ENCODE assay signal across 25 cellular contexts in genomic region chr11:3953327-3953726, GRCh38.
A peak's percentile ranks its signal among the peaks of the same experiment; 100 is the strongest.
DNase-seq lines count a peak whose midpoint lies in the region; ATAC-seq and TF ChIP-seq lines count a peak whose summit lies in the region.
"Had no signal": no experiment of that assay in that cellular context is flagged by ENCODE, and none has a peak within 500 bp of the region (broad histone marks: within the 10 kb centered on the region; RNA-seq: fewer than 3 reads in every experiment).

No MANE protein-coding gene starts in this region.

- no peaks in the 10 kb centered on the region for H4K20me1 ChIP-seq in SK-N-SH (ENCODE audit: insufficient read depth)

- H3K4me1 ChIP-seq in left lung, result peaks cover 0 to 43% of the 10 kb centered on the region in 2 donors
- H3K4me1 ChIP-seq in SK-N-SH (ENCODE audit: control insufficient read depth in 1 of 2, insufficient read depth in 2 of 2, low read depth in 1 of 2, low read length in 1 of 2), result peaks cover 0 to 9% of the 10 kb centered on the region in 2 experiments; a peak in 2 of 4 replicates
- H3K4me1 ChIP-seq: SJCRH30 had no signal

- peaks cover 3% of the 10 kb centered on the region for H3F3A ChIP-seq in SK-N-SH (replicated peaks; ENCODE audit: insufficient read depth)

- peaks cover 96% of the 10 kb centered on the region for H3K4me1 Mint-ChIP-seq in stimulated activated naive CD8-positive, alpha-beta T cell treated with anti-CD3 and anti-CD28 coated beads, Interleukin-15, Interleukin-2, amounts not matched to agents 100 ng/mL and 50 ng/mL, for 24 hours (ENCODE audit: low read depth)
- peaks cover 90% of the 10 kb centered on the region for H3K4me1 Mint-ChIP-seq in activated CD4-positive, alpha-beta memory T cell treated with anti-CD3 and anti-CD28 coated beads for 36 hours (ENCODE audit: low read depth)
- peaks cover 72 to 84% of the 10 kb centered on the region in 2 donors for H3K4me1 Mint-ChIP-seq in effector memory CD8-positive, alpha-beta T cell (ENCODE audit: low read depth in 2 of 2)

- H3K79me2 ChIP-seq in SK-N-SH (ENCODE audit: insufficient read depth), result no peaks in the 10 kb centered on the region

- CTCF ChIA-PET in activated CD4-positive, alpha-beta memory T cell treated with anti-CD3 and anti-CD28 coated beads for 36 hours (lab: Charles Lee), result interaction anchor here (2.1 kb wide), 1 partner anchor 98 kb away, joined by 7 read pairs; the partner anchor contains the start of gene STIM1
- CTCF ChIA-PET in SK-N-SH (lab: Yijun Ruan, JAX), result interaction anchor here (1.6 kb wide), 1 partner anchor 120 kb away, joined by 5 read pairs; no protein-coding TSS in a partner anchor

- DNase-seq in stimulated activated naive CD8-positive, alpha-beta T cell treated with anti-CD3 and anti-CD28 coated beads, Interleukin-15, Interleukin-2, amounts not matched to agents 100 U/mL and 50 U/mL, for 24 hours, result no peak
- DNase-seq in activated CD4-positive, alpha-beta memory T cell treated with anti-CD3 and anti-CD28 coated beads for 36 hours, result no peak
- no peak for DNase-seq in effector memory CD8-positive, alpha-beta T cell
- DNase-seq in left lung (no peak), NCI-H345 treated with DMSO at 0.1 percent for 48 hours (lab: John Stamatoyannopoulos, UW; ENCODE audit: unreplicated experiment) (no peak), SK-N-SH (no peak)
- DNase-seq: activated B cell treated with CpG ODN at 0.5 μM for 24 hours; activated gamma-delta T cell treated with Interleukin-2 at 50 U/mL for 16 hours; dorsolateral prefrontal cortex; foreskin keratinocyte; GF-D8; IMR-90; left ventricle myocardium inferior; MG63; NCI-H1417 treated with DMSO at 0.1 percent for 48 hours; NK-92 treated with Interleukin-12 subunit alpha and Interleukin-12 subunit beta, amount 100 ng/mL, for 24 hours; Peyer's patch; right lobe of liver; SJCRH30; stimulated activated CD8-positive, alpha-beta memory T cell treated with anti-CD3 and anti-CD28 coated beads, Interleukin-4, amount 100 ng/mL, for 48 hours; substantia nigra had no signal

- no peaks in the 10 kb centered on the region for H3K9me3 Mint-ChIP-seq in stimulated activated naive CD8-positive, alpha-beta T cell treated with anti-CD3 and anti-CD28 coated beads, Interleukin-15, Interleukin-2, amounts not matched to agents 100 ng/mL and 50 ng/mL, for 24 hours
- no peaks in the 10 kb centered on the region for H3K9me3 Mint-ChIP-seq in activated CD4-positive, alpha-beta memory T cell treated with anti-CD3 and anti-CD28 coated beads for 36 hours
- H3K9me3 Mint-ChIP-seq in effector memory CD8-positive, alpha-beta T cell, result no peaks in the 10 kb centered on the region
- H3K9me3 Mint-ChIP-seq: activated B cell treated with CpG ODN at 0.5 μM for 24 hours, CD14-positive monocyte had no signal

- ATAC-seq in stimulated activated naive CD8-positive, alpha-beta T cell treated with anti-CD3 and anti-CD28 coated beads, Interleukin-15, Interleukin-2, amounts not matched to agents 100 U/mL and 50 U/mL, for 24 hours, result no peak
- no peak for ATAC-seq in effector memory CD8-positive, alpha-beta T cell (replicated peaks)
- ATAC-seq in left lung, result no peak
- ATAC-seq: foreskin keratinocyte had no signal

- H3K27me3 ChIP-seq in left lung (no peaks in the 10 kb centered on the region), SK-N-SH (ENCODE audit: insufficient read depth) (no peaks in the 10 kb centered on the region)
- H3K27me3 ChIP-seq: foreskin keratinocyte, MG63, Peyer's patch, right lobe of liver, SJCRH30 had no signal

- no peaks in the 10 kb centered on the region for H3K9me3 ChIP-seq in left lung
- no peaks in the 10 kb centered on the region for H3K9me3 ChIP-seq in SK-N-SH
- H3K9me3 ChIP-seq: left ventricle myocardium inferior, MG63, Peyer's patch, right lobe of liver, SJCRH30 had no signal

- no peak overlapping the region for H3K4me2 ChIP-seq in SK-N-SH

- 91% methylated on average over 3 of the region's 3 CpGs for WGBS in SK-N-SH (ENCODE audit: low lambda C conversion rate)

- no peak overlapping the region for H2AFZ ChIP-seq in SK-N-SH (ENCODE audit: low read depth)
- H2AFZ ChIP-seq: parathyroid adenoma had no signal

- no peaks in the 10 kb centered on the region for H3K36me3 ChIP-seq in left lung
- no peaks in the 10 kb centered on the region for H3K36me3 ChIP-seq in SK-N-SH (replicated peaks in 1 of 2; ENCODE audit: control insufficient read depth in 1 of 2, insufficient read depth in 2 of 2, low read length in 1 of 2)
- H3K36me3 ChIP-seq: left ventricle myocardium inferior, MG63, Peyer's patch, right lobe of liver, SJCRH30 had no signal

- peaks cover 7% of the 10 kb centered on the region for H3K36me3 Mint-ChIP-seq in stimulated activated naive CD8-positive, alpha-beta T cell treated with anti-CD3 and anti-CD28 coated beads, Interleukin-15, Interleukin-2, amounts not matched to agents 100 ng/mL and 50 ng/mL, for 24 hours (ENCODE audit: low read depth)
- H3K36me3 Mint-ChIP-seq in activated CD4-positive, alpha-beta memory T cell treated with anti-CD3 and anti-CD28 coated beads for 36 hours, result peaks cover 5% of the 10 kb centered on the region
- peaks cover 7% of the 10 kb centered on the region for H3K36me3 Mint-ChIP-seq in effector memory CD8-positive, alpha-beta T cell (ENCODE audit: insufficient read depth)
- H3K36me3 Mint-ChIP-seq: mesothelial cell of epicardium had no signal

- POLR2A ChIA-PET in activated CD4-positive, alpha-beta memory T cell treated with anti-CD3 and anti-CD28 coated beads for 36 hours (lab: Charles Lee), result no interaction called here
- POLR2A ChIA-PET in SK-N-SH (lab: Yijun Ruan, JAX), result no interaction called here

- H3K4me3 ChIP-seq in left lung (no peak overlapping the region), SK-N-SH (ENCODE audit: low read depth in 2 of 2, low read length in 1 of 2) (no peak overlapping the region)
- H3K4me3 ChIP-seq: dorsolateral prefrontal cortex, left ventricle myocardium inferior, MG63, Peyer's patch, right lobe of liver, SJCRH30 had no signal

- no peak overlapping the region for H3K4me3 Mint-ChIP-seq in stimulated activated naive CD8-positive, alpha-beta T cell treated with anti-CD3 and anti-CD28 coated beads, Interleukin-15, Interleukin-2, amounts not matched to agents 100 ng/mL and 50 ng/mL, for 24 hours
- no peak overlapping the region for H3K4me3 Mint-ChIP-seq in activated CD4-positive, alpha-beta memory T cell treated with anti-CD3 and anti-CD28 coated beads for 36 hours
- peak overlapping the region; percentile 31 to 57 for H3K4me3 Mint-ChIP-seq in effector memory CD8-positive, alpha-beta T cell
- H3K4me3 Mint-ChIP-seq: activated B cell treated with CpG ODN at 0.5 μM for 24 hours, CD14-positive monocyte, mesothelial cell of epicardium had no signal

- TF ChIP-seq RAD21 in SK-N-SH (IDR thresholded peaks at IDR 0.05; ENCODE audit: low read length), result no peak

- no peak overlapping the region for H3K27ac ChIP-seq in left lung
- H3K27ac ChIP-seq in SK-N-SH (ENCODE audit: low read depth in 2 of 2, low read length in 1 of 2), result no peak overlapping the region
- H3K27ac ChIP-seq: dorsolateral prefrontal cortex, foreskin keratinocyte, left ventricle myocardium inferior, parathyroid adenoma, right lobe of liver, SJCRH30 had no signal

- H3K9me2 ChIP-seq in SK-N-SH, result no peaks in the 10 kb centered on the region

- H3K9ac ChIP-seq in SK-N-SH, result no peak overlapping the region
- H3K9ac ChIP-seq: parathyroid adenoma had no signal

- intact Hi-C loops in activated CD4-positive, alpha-beta memory T cell treated with anti-CD3 and anti-CD28 coated beads for 36 hours (cut with micrococcal nuclease), result no loop called here
- intact Hi-C loops in left lung (cut with DNase I), result no loop called here

- TF ChIP-seq CTCF in left lung (IDR thresholded peaks at IDR 0.05) (no peak), SK-N-SH (IDR thresholded peaks at IDR 0.05) (no peak)

- H3K27me3 Mint-ChIP-seq in stimulated activated naive CD8-positive, alpha-beta T cell treated with anti-CD3 and anti-CD28 coated beads, Interleukin-15, Interleukin-2, amounts not matched to agents 100 ng/mL and 50 ng/mL, for 24 hours, result no peaks in the 10 kb centered on the region
- H3K27me3 Mint-ChIP-seq in activated CD4-positive, alpha-beta memory T cell treated with anti-CD3 and anti-CD28 coated beads for 36 hours, result no peaks in the 10 kb centered on the region
- no peaks in the 10 kb centered on the region for H3K27me3 Mint-ChIP-seq in effector memory CD8-positive, alpha-beta T cell
- H3K27me3 Mint-ChIP-seq: activated B cell treated with CpG ODN at 0.5 μM for 24 hours had no signal

- TF ChIP-seq EP300 in SK-N-SH (IDR thresholded peaks at IDR 0.05; ENCODE audit: borderline replicate concordance in 1 of 2, low read depth in 1 of 2, low read length in 1 of 2), result no peak

- peak overlapping the region; percentile 96 for H3K27ac Mint-ChIP-seq in stimulated activated naive CD8-positive, alpha-beta T cell treated with anti-CD3 and anti-CD28 coated beads, Interleukin-15, Interleukin-2, amounts not matched to agents 100 ng/mL and 50 ng/mL, for 24 hours
- peak overlapping the region; percentile 87 for H3K27ac Mint-ChIP-seq in activated CD4-positive, alpha-beta memory T cell treated with anti-CD3 and anti-CD28 coated beads for 36 hours
- H3K27ac Mint-ChIP-seq in effector memory CD8-positive, alpha-beta T cell, result peak overlapping the region; percentile 61 to 97
- H3K27ac Mint-ChIP-seq: activated B cell treated with CpG ODN at 0.5 μM for 24 hours, mesothelial cell of epicardium had no signal

TF ChIP-seq in SK-N-SH, 30 proteins besides CTCF, POLR2A, EP300 and RAD21:
- TF ChIP-seq RXRA (IDR thresholded peaks at IDR 0.05; ENCODE audit: borderline replicate concordance, low read depth), result no peak
- no peak for TF ChIP-seq GABPA (IDR thresholded peaks at IDR 0.05; ENCODE audit: low read depth)

Comparison
In these comparisons a context has a peak if more than half of its experiments do, and no peak if none do; other contexts are left out.
1. H3K4me3 Mint-ChIP-seq: peak in effector memory CD8-positive, alpha-beta T cell (2 of 2); none in stimulated activated naive CD8-positive, alpha-beta T cell treated with anti-CD3 and anti-CD28 coated beads, Interleukin-15, Interleukin-2, amounts not matched to agents 100 ng/mL and 50 ng/mL, for 24 hours (single experiment) and activated CD4-positive, alpha-beta memory T cell treated with anti-CD3 and anti-CD28 coated beads for 36 hours (single experiment).
2. Peak in every context shown above with its lines, with median percentiles within 50 percentile points of each other: H3K27ac Mint-ChIP-seq.